ENCODE assay signal across 29 cellular contexts in genomic region chr15:36959746-36960145, GRCh38.
A peak's percentile ranks its signal among the peaks of the same experiment; 100 is the strongest.
DNase-seq lines count a peak whose midpoint lies in the region; FAIRE-seq and TF ChIP-seq lines count a peak whose summit lies in the region.
"Had no signal": no experiment of that assay in that cellular context is flagged by ENCODE, and none has a peak within 500 bp of the region (broad histone marks: within the 10 kb centered on the region; RNA-seq: fewer than 3 reads in every experiment).

No MANE protein-coding gene starts in this region.

- H2BK15ac ChIP-seq in mesenchymal stem cell (ENCODE audit: low read depth, poor library complexity, severe bottlenecking): no peak overlapping the region

- no peak overlapping the region for H3K4me2 ChIP-seq in mammary epithelial cell (ENCODE audit: insufficient read depth, low read depth, low read length)
- no peak overlapping the region for H3K4me2 ChIP-seq in mesenchymal stem cell (ENCODE audit: low read length, poor library complexity, severe bottlenecking)

- H2AK5ac ChIP-seq in mesenchymal stem cell (ENCODE audit: low read length, severe bottlenecking): no peak overlapping the region

- H3K27ac ChIP-seq in mammary epithelial cell (ENCODE audit: insufficient read depth, low read depth, low read length): no peak overlapping the region
- no peak overlapping the region for H3K27ac ChIP-seq in mesenchymal stem cell (ENCODE audit: low read length, poor library complexity, severe bottlenecking)
- H3K27ac ChIP-seq: neutrophil, sigmoid colon, SJCRH30, tibial nerve, WERI-Rb-1 had no signal

- no peak overlapping the region for H2AFZ ChIP-seq in mammary epithelial cell (ENCODE audit: low read depth, low read length)
- no peak overlapping the region for H2AFZ ChIP-seq in mesenchymal stem cell (ENCODE audit: low read depth, low read length)

- intact Hi-C loops in mammary epithelial cell (cut with micrococcal nuclease): no loop called here
- intact Hi-C loops in MCF 10A (cut with micrococcal nuclease): no loop called here
- intact Hi-C loops in activated CD4-positive, alpha-beta T cell treated with anti-CD3 and anti-CD28 coated beads, Interleukin-2, amount 10 ng/mL, durations not matched to agents 24 days and 14 days (cut with micrococcal nuclease): no loop called here

- no peaks in the 10 kb centered on the region for H4K20me1 ChIP-seq in mammary epithelial cell (ENCODE audit: insufficient read depth, low read length)

- no peak overlapping the region for H4K8ac ChIP-seq in mesenchymal stem cell (ENCODE audit: low read length)

- FAIRE-seq in bronchial epithelial cell (lab: Jason Lieb, UNC): no peak
- FAIRE-seq: frontal cortex had no signal

- no peaks in the 10 kb centered on the region for H3K79me2 ChIP-seq in mammary epithelial cell (ENCODE audit: insufficient read depth, low read length)

- no TSS peak for BruUV-seq in mammary epithelial cell (replicated peaks; lab: Mats Ljungman, UMichigan)
- no TSS peak for BruUV-seq in MCF 10A (replicated peaks; lab: Mats Ljungman, UMichigan)

- no peaks in the 10 kb centered on the region for H3K79me1 ChIP-seq in mesenchymal stem cell (replicated peaks; ENCODE audit: low read length, poor library complexity, severe bottlenecking)

- POLR2A ChIA-PET in MCF 10A (lab: Yijun Ruan, JAX): interaction anchor here (1.7 kb wide), 1 partner anchor 141 kb away, joined by 4 read pairs; the partner anchor contains the start of gene MEIS2

- no peak overlapping the region for H2BK120ac ChIP-seq in mesenchymal stem cell (ENCODE audit: low read depth, low read length)

- H4K91ac ChIP-seq in mesenchymal stem cell (ENCODE audit: low read length): no peak overlapping the region

- no peak overlapping the region for H3K18ac ChIP-seq in mesenchymal stem cell (ENCODE audit: low read depth in 1 of 2, low read length in 2 of 2)

- H2BK5ac ChIP-seq in mesenchymal stem cell (ENCODE audit: low read depth, low read length, poor library complexity, severe bottlenecking): no peak overlapping the region

- H3K4me3 ChIP-seq in mammary epithelial cell (replicated peaks in 1 of 3; ENCODE audit: insufficient read depth in 1 of 3, low read depth in 2 of 3, low read length in 3 of 3) (no peak overlapping the region), bronchial epithelial cell (ENCODE audit: low read depth, low read length) (no peak overlapping the region), mesenchymal stem cell (ENCODE audit: insufficient read depth in 1 of 2, low read depth in 1 of 2, low read length in 2 of 2) (no peak overlapping the region)
- H3K4me3 ChIP-seq: esophagus muscularis mucosa, HAP-1, heart right ventricle, sigmoid colon, SJCRH30, tibial nerve had no signal

- TF ChIP-seq CTCF in mammary epithelial cell (conservative IDR thresholded peaks at IDR 0.05 in 1 of 2, IDR thresholded peaks at IDR 0.05 in 1 of 2; ENCODE audit: extremely low read depth in 1 of 2, insufficient read depth in 1 of 2, low read depth in 1 of 2, low read length in 2 of 2) (no peak), MCF 10A (IDR thresholded peaks at IDR 0.05; ENCODE audit: unreplicated experiment) (no peak), bronchial epithelial cell (IDR thresholded peaks at IDR 0.05; ENCODE audit: insufficient read depth, low read length, severe bottlenecking) (no peak)

- H3K36me3 ChIP-seq in mammary epithelial cell (ENCODE audit: insufficient read depth, low read length) (no peaks in the 10 kb centered on the region), bronchial epithelial cell (ENCODE audit: control insufficient read depth, insufficient read depth, low read length) (no peaks in the 10 kb centered on the region), mesenchymal stem cell (ENCODE audit: control insufficient read depth in 1 of 2, insufficient read depth in 2 of 2, low read depth in 1 of 2, low read length in 2 of 2) (peaks cover 0 to 11% of the 10 kb centered on the region in 2 experiments)
- H3K36me3 ChIP-seq: esophagus muscularis mucosa, HAP-1, heart right ventricle, neutrophil, sigmoid colon, SJCRH30, tibial nerve had no signal

- no peaks in the 10 kb centered on the region for H3K27me3 Mint-ChIP-seq in MCF 10A (ENCODE audit: insufficient read depth, unreplicated experiment)
- no peaks in the 10 kb centered on the region for H3K27me3 Mint-ChIP-seq in activated naive CD4-positive, alpha-beta T cell treated with anti-CD3 and anti-CD28 coated beads, Interleukin-2, amount 10 ng/mL, durations not matched to agents 7 days and 5 days
- no peaks in the 10 kb centered on the region for H3K27me3 Mint-ChIP-seq in activated CD4-positive, alpha-beta T cell treated with anti-CD3 and anti-CD28 coated beads, Interleukin-2, amount 10 ng/mL, durations not matched to agents 24 days and 14 days
- H3K27me3 Mint-ChIP-seq: central memory CD8-positive, alpha-beta T cell; progenitor cell of endocrine pancreas had no signal

- CTCF ChIA-PET in mammary epithelial cell (lab: Charles Lee; ENCODE audit: low non-redundant PET) (no interaction called here), MCF 10A (lab: Yijun Ruan, JAX) (no interaction called here)
- CTCF ChIA-PET in activated naive CD4-positive, alpha-beta T cell treated with anti-CD3 and anti-CD28 coated beads, Interleukin-2, amount 10 ng/mL, durations not matched to agents 7 days and 5 days (lab: Charles Lee): no interaction called here

- no peak overlapping the region for H3K4me3 Mint-ChIP-seq in MCF 10A (ENCODE audit: unreplicated experiment)
- no peak overlapping the region for H3K4me3 Mint-ChIP-seq in activated naive CD4-positive, alpha-beta T cell treated with anti-CD3 and anti-CD28 coated beads, Interleukin-2, amount 10 ng/mL, durations not matched to agents 7 days and 5 days
- H3K4me3 Mint-ChIP-seq in activated CD4-positive, alpha-beta T cell treated with anti-CD3 and anti-CD28 coated beads, Interleukin-2, amount 10 ng/mL, durations not matched to agents 24 days and 14 days: no peak overlapping the region
- H3K4me3 Mint-ChIP-seq: activated T-cell treated with anti-CD3 and anti-CD28 coated beads, Interleukin-2, amount 50 U/mL, for 24 hours; central memory CD8-positive, alpha-beta T cell had no signal

- no peak overlapping the region for H3K4ac ChIP-seq in mesenchymal stem cell (ENCODE audit: low read depth in 1 of 2, low read length in 2 of 2)

- H2BK12ac ChIP-seq in mesenchymal stem cell (ENCODE audit: low read length in 2 of 2): no peak overlapping the region

- no peak overlapping the region for H3K14ac ChIP-seq in mesenchymal stem cell (ENCODE audit: low read length in 2 of 2)

- H3K36me3 Mint-ChIP-seq in MCF 10A (ENCODE audit: insufficient read depth, unreplicated experiment): no peaks in the 10 kb centered on the region
- no peaks in the 10 kb centered on the region for H3K36me3 Mint-ChIP-seq in activated naive CD4-positive, alpha-beta T cell treated with anti-CD3 and anti-CD28 coated beads, Interleukin-2, amount 10 ng/mL, durations not matched to agents 7 days and 5 days
- H3K36me3 Mint-ChIP-seq in activated CD4-positive, alpha-beta T cell treated with anti-CD3 and anti-CD28 coated beads, Interleukin-2, amount 10 ng/mL, durations not matched to agents 24 days and 14 days (ENCODE audit: low read depth): no peaks in the 10 kb centered on the region

- H3K9me3 ChIP-seq in mammary epithelial cell (replicated peaks; ENCODE audit: insufficient read depth, low read length) (no peaks in the 10 kb centered on the region), mesenchymal stem cell (ENCODE audit: control insufficient read depth, low read length) (no peaks in the 10 kb centered on the region)
- H3K9me3 ChIP-seq: esophagus muscularis mucosa, HAP-1, heart right ventricle, neutrophil, sigmoid colon, SJCRH30, tibial nerve had no signal

- DNase-seq in mammary epithelial cell (peak; percentile 24), MCF 10A (ENCODE audit: unreplicated experiment) (no peak), bronchial epithelial cell (ENCODE audit: low read depth) (peak; percentile 82), mesenchymal stem cell (peak; percentile 33), HCEC 1CT (no peak)
- no peak for DNase-seq in activated naive CD4-positive, alpha-beta T cell treated with anti-CD3 and anti-CD28 coated beads, Interleukin-2, amount 10 ng/mL, durations not matched to agents 7 days and 5 days
- no peak for DNase-seq in activated T-cell treated with anti-CD3 and anti-CD28 coated beads, Interleukin-2, amount 50 U/mL, for 48 hours
- DNase-seq in activated CD4-positive, alpha-beta T cell treated with anti-CD3 and anti-CD28 coated beads, Interleukin-2, amount 10 ng/mL, durations not matched to agents 24 days and 14 days: no peak
- DNase-seq: 8988T; activated CD4-positive, alpha-beta T cell treated with anti-CD3 and anti-CD28 coated beads for 48 hours; activated gamma-delta T cell treated with Interleukin-2 at 50 U/mL for 16 hours; activated T-cell treated with anti-CD3 and anti-CD28 coated beads, Interleukin-2, amount 50 U/mL, for 24 hours; C1 segment of cervical spinal cord; heart right ventricle; NCI-H1048; NCI-H2107; sigmoid colon; SJCRH30; stimulated activated CD4-positive, alpha-beta T cell treated with anti-CD3 and anti-CD28 coated beads, Interleukin-15, amount 100 ng/mL, for 24 hours; stimulated activated CD4-positive, alpha-beta T cell treated with anti-CD3 and anti-CD28 coated beads, Interleukin-4, amount 100 ng/mL, for 4 hours; T-helper 9 cell; WERI-Rb-1 had no signal

- H3K4me1 ChIP-seq in mammary epithelial cell (ENCODE audit: insufficient read depth, low read length): no peaks in the 10 kb centered on the region
- H3K4me1 ChIP-seq in mesenchymal stem cell (ENCODE audit: control insufficient read depth, insufficient read depth, low read depth, low read length): no peaks in the 10 kb centered on the region
- H3K4me1 ChIP-seq: SJCRH30, tibial nerve had no signal

- H3K9me3 Mint-ChIP-seq in MCF 10A (ENCODE audit: unreplicated experiment): no peaks in the 10 kb centered on the region
- no peaks in the 10 kb centered on the region for H3K9me3 Mint-ChIP-seq in activated naive CD4-positive, alpha-beta T cell treated with anti-CD3 and anti-CD28 coated beads, Interleukin-2, amount 10 ng/mL, durations not matched to agents 7 days and 5 days
- no peaks in the 10 kb centered on the region for H3K9me3 Mint-ChIP-seq in activated CD4-positive, alpha-beta T cell treated with anti-CD3 and anti-CD28 coated beads, Interleukin-2, amount 10 ng/mL, durations not matched to agents 24 days and 14 days
- H3K9me3 Mint-ChIP-seq: activated T-cell treated with anti-CD3 and anti-CD28 coated beads, Interleukin-2, amount 50 U/mL, for 24 hours; central memory CD8-positive, alpha-beta T cell had no signal

- dilution Hi-C loops in mammary epithelial cell (cut with HindIII; ENCODE audit: low sequenced_read_pairs): no loop called here

- H3K4me1 Mint-ChIP-seq in MCF 10A (ENCODE audit: insufficient read depth, unreplicated experiment): no peaks in the 10 kb centered on the region
- H3K4me1 Mint-ChIP-seq in activated naive CD4-positive, alpha-beta T cell treated with anti-CD3 and anti-CD28 coated beads, Interleukin-2, amount 10 ng/mL, durations not matched to agents 7 days and 5 days: no peaks in the 10 kb centered on the region
- H3K4me1 Mint-ChIP-seq in activated CD4-positive, alpha-beta T cell treated with anti-CD3 and anti-CD28 coated beads, Interleukin-2, amount 10 ng/mL, durations not matched to agents 24 days and 14 days: no peaks in the 10 kb centered on the region
- H3K4me1 Mint-ChIP-seq: central memory CD8-positive, alpha-beta T cell had no signal

- H3K27ac Mint-ChIP-seq in MCF 10A (ENCODE audit: low read depth, unreplicated experiment): no peak overlapping the region
- H3K27ac Mint-ChIP-seq in activated naive CD4-positive, alpha-beta T cell treated with anti-CD3 and anti-CD28 coated beads, Interleukin-2, amount 10 ng/mL, durations not matched to agents 7 days and 5 days: no peak overlapping the region
- no peak overlapping the region for H3K27ac Mint-ChIP-seq in activated CD4-positive, alpha-beta T cell treated with anti-CD3 and anti-CD28 coated beads, Interleukin-2, amount 10 ng/mL, durations not matched to agents 24 days and 14 days
- H3K27ac Mint-ChIP-seq: activated T-cell treated with anti-CD3 and anti-CD28 coated beads, Interleukin-2, amount 50 U/mL, for 24 hours; progenitor cell of endocrine pancreas had no signal

- in situ Hi-C loops in mammary epithelial cell (cut with MboI; ENCODE audit: low sequenced_read_pairs in 2 of 2): no loop called here

- H3K9ac ChIP-seq in mammary epithelial cell (ENCODE audit: insufficient read depth, low read length) (no peak overlapping the region), mesenchymal stem cell (ENCODE audit: low read length) (no peak overlapping the region)

- no peak overlapping the region for H3K23ac ChIP-seq in mesenchymal stem cell (ENCODE audit: low read length in 2 of 2)

- no peaks in the 10 kb centered on the region for H3K27me3 ChIP-seq in mammary epithelial cell (ENCODE audit: insufficient read depth, low read length)
- H3K27me3 ChIP-seq in bronchial epithelial cell (ENCODE audit: control insufficient read depth, insufficient read depth, low read length): no peaks in the 10 kb centered on the region
- no peaks in the 10 kb centered on the region for H3K27me3 ChIP-seq in mesenchymal stem cell (ENCODE audit: control insufficient read depth in 1 of 2, insufficient read depth in 1 of 2, low read length in 2 of 2)
- H3K27me3 ChIP-seq: esophagus muscularis mucosa, heart right ventricle, neutrophil, sigmoid colon, SJCRH30, tibial nerve had no signal

Comparison
In these comparisons a context has a peak if more than half of its experiments do, and no peak if none do; other contexts are left out.
1. DNase-seq: peak in mammary epithelial cell (single experiment), bronchial epithelial cell (single experiment) and mesenchymal stem cell (single experiment); none in MCF 10A (single experiment), activated naive CD4-positive, alpha-beta T cell treated with anti-CD3 and anti-CD28 coated beads, Interleukin-2, amount 10 ng/mL, durations not matched to agents 7 days and 5 days (single experiment), activated T-cell treated with anti-CD3 and anti-CD28 coated beads, Interleukin-2, amount 50 U/mL, for 48 hours (0 of 2), activated CD4-positive, alpha-beta T cell treated with anti-CD3 and anti-CD28 coated beads, Interleukin-2, amount 10 ng/mL, durations not matched to agents 24 days and 14 days (single experiment) and HCEC 1CT (single experiment).